Comparison of ENCODE assay signal across 1 cellular context in the genomic region with DNA sequence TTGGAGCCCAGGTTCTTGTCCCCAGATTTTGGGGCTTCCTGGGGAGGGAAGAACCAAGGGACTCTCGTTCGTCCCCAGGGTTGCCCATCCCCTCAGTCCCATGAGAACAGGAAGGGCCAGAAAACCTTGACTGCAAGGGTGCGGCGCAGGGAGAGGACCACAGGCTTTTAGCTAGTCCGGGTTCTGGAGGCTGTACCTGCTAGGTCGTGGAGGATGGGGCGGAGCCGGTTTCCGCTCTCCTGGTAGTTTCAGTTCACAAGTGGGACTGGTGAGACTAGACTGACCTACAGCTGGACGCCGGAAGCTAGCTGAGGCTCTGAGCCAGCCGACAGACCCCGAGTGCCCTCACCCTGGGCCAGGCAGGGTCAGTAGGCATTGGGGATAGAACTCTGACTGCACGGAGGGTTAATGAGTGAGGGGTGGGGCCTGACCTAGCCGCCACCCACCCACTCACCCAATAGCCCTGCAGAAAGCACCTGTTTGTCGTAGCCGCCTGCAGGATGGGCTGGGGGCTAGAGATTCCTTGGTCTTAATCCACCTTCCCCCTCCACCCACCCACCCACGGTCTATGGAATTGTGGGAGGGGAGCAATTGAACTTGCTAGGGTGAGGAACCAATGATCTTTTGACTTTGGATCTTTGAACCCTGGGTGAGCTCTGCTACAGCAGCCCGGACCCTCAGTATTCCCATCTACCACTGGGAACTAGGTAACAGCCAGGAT.
TF ChIP-seq lines count a peak whose summit lies in the region.

No MANE protein-coding gene starts in this region.

TF ChIP-seq in K562, 482 proteins besides CTCF, POLR2A, EP300 and RAD21:
- TF ChIP-seq, protein P1, sequence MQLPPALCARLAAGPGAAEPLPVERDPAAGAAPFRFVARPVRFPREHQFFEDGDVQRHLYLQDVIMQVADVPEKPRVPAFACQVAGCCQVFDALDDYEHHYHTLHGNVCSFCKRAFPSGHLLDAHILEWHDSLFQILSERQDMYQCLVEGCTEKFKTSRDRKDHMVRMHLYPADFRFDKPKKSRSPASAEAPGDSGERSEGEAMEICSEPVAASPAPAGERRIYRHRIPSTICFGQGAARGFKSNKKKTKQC (CRISPR knock-in tag; IDR thresholded peaks at IDR 0.05): no peak
- TF ChIP-seq, protein P2, sequence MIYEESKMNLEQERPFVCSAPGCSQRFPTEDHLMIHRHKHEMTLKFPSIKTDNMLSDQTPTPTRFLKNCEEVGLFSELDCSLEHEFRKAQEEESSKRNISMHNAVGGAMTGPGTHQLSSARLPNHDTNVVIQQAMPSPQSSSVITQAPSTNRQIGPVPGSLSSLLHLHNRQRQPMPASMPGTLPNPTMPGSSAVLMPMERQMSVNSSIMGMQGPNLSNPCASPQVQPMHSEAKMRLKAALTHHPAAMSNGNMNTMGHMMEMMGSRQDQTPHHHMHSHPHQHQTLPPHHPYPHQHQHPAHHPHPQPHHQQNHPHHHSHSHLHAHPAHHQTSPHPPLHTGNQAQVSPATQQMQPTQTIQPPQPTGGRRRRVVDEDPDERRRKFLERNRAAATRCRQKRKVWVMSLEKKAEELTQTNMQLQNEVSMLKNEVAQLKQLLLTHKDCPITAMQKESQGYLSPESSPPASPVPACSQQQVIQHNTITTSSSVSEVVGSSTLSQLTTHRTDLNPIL (CRISPR knock-in tag; IDR thresholded peaks at IDR 0.05): no peak
- TF ChIP-seq ZBTB7A (IDR thresholded peaks at IDR 0.05; ENCODE audit: borderline replicate concordance, control insufficient read depth, low read depth, low read length): peak; percentile 39; the same call in 1 of the 2 replicates
- TF ChIP-seq, protein P3, sequence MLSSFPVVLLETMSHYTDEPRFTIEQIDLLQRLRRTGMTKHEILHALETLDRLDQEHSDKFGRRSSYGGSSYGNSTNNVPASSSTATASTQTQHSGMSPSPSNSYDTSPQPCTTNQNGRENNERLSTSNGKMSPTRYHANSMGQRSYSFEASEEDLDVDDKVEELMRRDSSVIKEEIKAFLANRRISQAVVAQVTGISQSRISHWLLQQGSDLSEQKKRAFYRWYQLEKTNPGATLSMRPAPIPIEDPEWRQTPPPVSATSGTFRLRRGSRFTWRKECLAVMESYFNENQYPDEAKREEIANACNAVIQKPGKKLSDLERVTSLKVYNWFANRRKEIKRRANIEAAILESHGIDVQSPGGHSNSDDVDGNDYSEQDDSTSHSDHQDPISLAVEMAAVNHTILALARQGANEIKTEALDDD (IDR thresholded peaks at IDR 0.05): peak; percentile 59; the same call in 1 of the 2 replicates
- TF ChIP-seq, protein P4, sequence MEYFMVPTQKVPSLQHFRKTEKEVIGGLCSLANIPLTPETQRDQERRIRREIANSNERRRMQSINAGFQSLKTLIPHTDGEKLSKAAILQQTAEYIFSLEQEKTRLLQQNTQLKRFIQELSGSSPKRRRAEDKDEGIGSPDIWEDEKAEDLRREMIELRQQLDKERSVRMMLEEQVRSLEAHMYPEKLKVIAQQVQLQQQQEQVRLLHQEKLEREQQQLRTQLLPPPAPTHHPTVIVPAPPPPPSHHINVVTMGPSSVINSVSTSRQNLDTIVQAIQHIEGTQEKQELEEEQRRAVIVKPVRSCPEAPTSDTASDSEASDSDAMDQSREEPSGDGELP (CRISPR knock-in tag; IDR thresholded peaks at IDR 0.05; ENCODE audit: borderline replicate concordance): 0 out of 2 replicates have a peak, but pooled peaks have one; percentile 18
